Comparison of ENCODE assay signal across 1 cellular context in genomic region chr3:126894516-126894915, GRCh38.
TF ChIP-seq lines count a peak whose summit lies in the region.

No MANE protein-coding gene starts in this region.

TF ChIP-seq in H1, 55 proteins besides CTCF, POLR2A, EP300 and RAD21:
- TF ChIP-seq SAP30 (IDR thresholded peaks at IDR 0.05; ENCODE audit: insufficient read depth, insufficient replicate concordance, low read length) = no peak
